ENCODE assay signal across 1 cellular context in genomic region chr6:53770690-53771320, GRCh38.
TF ChIP-seq lines count a peak whose summit lies in the region.

No MANE protein-coding gene starts in this region.

TF ChIP-seq in IMR-90, 13 proteins besides CTCF, POLR2A, EP300 and RAD21:
- no peak for TF ChIP-seq FOS (IDR thresholded peaks at IDR 0.05; ENCODE audit: low read depth, low read length)
- TF ChIP-seq SMC3 (IDR thresholded peaks at IDR 0.05; ENCODE audit: low read depth, low read length) = no peak
- no peak for TF ChIP-seq CEBPB (IDR thresholded peaks at IDR 0.05; ENCODE audit: low read depth, low read length)
- TF ChIP-seq USF2 (IDR thresholded peaks at IDR 0.05; ENCODE audit: low read depth, low read length) = no peak
- no peak for TF ChIP-seq RCOR1 (IDR thresholded peaks at IDR 0.05; ENCODE audit: insufficient replicate concordance, low read length)
- no peak for TF ChIP-seq MXI1 (IDR thresholded peaks at IDR 0.05; ENCODE audit: borderline replicate concordance, low read depth, low read length)
- no peak for TF ChIP-seq ELK1 (IDR thresholded peaks at IDR 0.05; ENCODE audit: borderline replicate concordance, low read depth, low read length)
- no peak for TF ChIP-seq MAZ (IDR thresholded peaks at IDR 0.05; ENCODE audit: borderline replicate concordance, low read depth, low read length)
- TF ChIP-seq RFX5 (IDR thresholded peaks at IDR 0.05; ENCODE audit: low read depth, low read length) = no peak
- no peak for TF ChIP-seq CHD1 (IDR thresholded peaks at IDR 0.05; ENCODE audit: low read depth, low read length)
- no peak for TF ChIP-seq NFE2L2 (IDR thresholded peaks at IDR 0.05; ENCODE audit: low read depth, low read length)
- no peak for TF ChIP-seq BHLHE40 (IDR thresholded peaks at IDR 0.05; ENCODE audit: low read depth, low read length)
- TF ChIP-seq MAFK (IDR thresholded peaks at IDR 0.05; ENCODE audit: low read depth, low read length) = no peak
